ENCODE assay signal across 13 cellular contexts in genomic region chr20:47411161-47411560, GRCh38. TPM values are rescaled to one million over a fixed set of nuclear protein-coding genes. Genes with fewer than 3 reads are reported as not detected.
DNase-seq lines count a peak whose midpoint lies in the region; ATAC-seq and TF ChIP-seq lines count a peak whose summit lies in the region.
"Had no signal": no experiment of that assay in that cellular context is flagged by ENCODE, and none has a peak within 500 bp of the region (broad histone marks: within the 10 kb centered on the region; RNA-seq: fewer than 3 reads in every experiment).

No MANE protein-coding gene starts in this region.

- H3K27ac ChIP-seq in right atrium auricular region (peak overlapping the region; percentile 55 to 68), WERI-Rb-1 (no peak overlapping the region)
- H3K27ac ChIP-seq: C4-2B, PC-9 had no signal

- H3K27me3 Mint-ChIP-seq in activated B cell treated with CpG ODN at 0.5 μM for 24 hours, result no peaks in the 10 kb centered on the region
- H3K27me3 Mint-ChIP-seq in stimulated activated naive B cell treated with anti-CD40 and anti-IgM and Interleukin-4, amounts not matched to agents 10 μg/mL and 1 μg/mL and 100 μg/mL, for 72 hours, result no peaks in the 10 kb centered on the region
- H3K27me3 Mint-ChIP-seq: natural killer cell treated with Interleukin-12 subunit alpha and Interleukin-12 subunit beta and Interleukin-15 and Interleukin-18, amount 100 ng/mL, for 72 hours; T-helper 17 cell had no signal

- H3K36me3 Mint-ChIP-seq in activated B cell treated with CpG ODN at 0.5 μM for 24 hours (ENCODE audit: low read depth), result peaks cover 8% of the 10 kb centered on the region
- H3K36me3 Mint-ChIP-seq in stimulated activated naive B cell treated with anti-CD40 and anti-IgM and Interleukin-4, amounts not matched to agents 10 μg/mL and 1 μg/mL and 100 μg/mL, for 72 hours, result peaks cover 23 to 34% of the 10 kb centered on the region in 2 donors
- H3K36me3 Mint-ChIP-seq: natural killer cell treated with Interleukin-12 subunit alpha and Interleukin-12 subunit beta and Interleukin-15 and Interleukin-18, amount 100 ng/mL, for 72 hours had no signal

- intact Hi-C loops in activated B cell treated with CpG ODN at 0.5 μM for 24 hours (cut with micrococcal nuclease), result loop anchor here (5.0 kb wide), 1 partner anchor 1511 kb away; the partner anchor contains the start of gene ARFGEF2

- H3K27me3 ChIP-seq in right atrium auricular region (no peaks in the 10 kb centered on the region), WERI-Rb-1 (ENCODE audit: insufficient read depth, low read depth, severe bottlenecking) (no peaks in the 10 kb centered on the region)

- H3K4me3 Mint-ChIP-seq in activated B cell treated with CpG ODN at 0.5 μM for 24 hours, result peak overlapping the region; percentile 81
- peak overlapping the region; percentile 78 to 84 for H3K4me3 Mint-ChIP-seq in stimulated activated naive B cell treated with anti-CD40 and anti-IgM and Interleukin-4, amounts not matched to agents 10 μg/mL and 1 μg/mL and 100 μg/mL, for 72 hours
- H3K4me3 Mint-ChIP-seq: natural killer cell treated with Interleukin-12 subunit alpha and Interleukin-12 subunit beta and Interleukin-15 and Interleukin-18, amount 100 ng/mL, for 72 hours; T-helper 17 cell had no signal

- H3K36me3 ChIP-seq in right atrium auricular region, result no peaks in the 10 kb centered on the region
- no peaks in the 10 kb centered on the region for H3K36me3 ChIP-seq in WERI-Rb-1

- POLR2A ChIA-PET in activated B cell treated with CpG ODN at 0.5 μM for 24 hours (lab: Charles Lee), result interaction anchor here (0.5 to 10.5 kb wide), 17 partner anchors 10 to 134 kb away, joined by 6 to 234 read pairs (median 18); partner anchors contain the start of genes NCOA3 and ZMYND8

- ATAC-seq in activated B cell treated with CpG ODN at 0.5 μM for 24 hours (ENCODE audit: low read depth), result no peak
- ATAC-seq in stimulated activated naive B cell treated with anti-CD40 and anti-IgM and Interleukin-4, amounts not matched to agents 10 μg/mL and 1 μg/mL and 100 μg/mL, for 72 hours (replicated peaks), result no peak
- no peak for ATAC-seq in GM19455 (IDR thresholded peaks at IDR 0.05; ENCODE audit: unreplicated experiment)
- no peak for ATAC-seq in GM18867 (IDR thresholded peaks at IDR 0.05; ENCODE audit: unreplicated experiment)
- ATAC-seq: natural killer cell treated with Interleukin-12 subunit alpha and Interleukin-12 subunit beta and Interleukin-15 and Interleukin-18, amount 100 ng/mL, for 72 hours; T-helper 17 cell had no signal

- H3K4me1 ChIP-seq in right atrium auricular region, result peaks cover 0 to 30% of the 10 kb centered on the region in 2 donors

- CTCF ChIA-PET in activated B cell treated with CpG ODN at 0.5 μM for 24 hours (lab: Charles Lee), result interaction anchor here (0.5 to 6.1 kb wide), 6 partner anchors 9 to 199 kb away, joined by 3 to 55 read pairs (median 7); partner anchors contain the start of gene NCOA3

- H3K27ac Mint-ChIP-seq in activated B cell treated with CpG ODN at 0.5 μM for 24 hours, result peak overlapping the region; percentile 100
- H3K27ac Mint-ChIP-seq in stimulated activated naive B cell treated with anti-CD40 and anti-IgM and Interleukin-4, amounts not matched to agents 10 μg/mL and 1 μg/mL and 100 μg/mL, for 72 hours, result peak overlapping the region; percentile 92
- H3K27ac Mint-ChIP-seq: natural killer cell treated with Interleukin-12 subunit alpha and Interleukin-12 subunit beta and Interleukin-15 and Interleukin-18, amount 100 ng/mL, for 72 hours; T-helper 17 cell had no signal

- no peak for DNase-seq in activated B cell treated with CpG ODN at 0.5 μM for 24 hours
- no peak for DNase-seq in right atrium auricular region (ENCODE audit: low spot score)
- DNase-seq in stimulated activated naive B cell treated with anti-CD40 and anti-IgM and Interleukin-4, amounts not matched to agents 10 μg/mL and 1 μg/mL and 100 μg/mL, for 72 hours, result no peak
- DNase-seq in activated CD4-positive, alpha-beta T cell treated with anti-CD3 and anti-CD28 coated beads, Interleukin-2, amount 50 U/mL, for 4 hours, result no peak
- DNase-seq in WERI-Rb-1, result no peak
- DNase-seq: activated naive CD4-positive, alpha-beta T cell; PC-9; T-helper 17 cell had no signal

- peaks cover 85% of the 10 kb centered on the region for H3K4me1 Mint-ChIP-seq in activated B cell treated with CpG ODN at 0.5 μM for 24 hours
- H3K4me1 Mint-ChIP-seq in stimulated activated naive B cell treated with anti-CD40 and anti-IgM and Interleukin-4, amounts not matched to agents 10 μg/mL and 1 μg/mL and 100 μg/mL, for 72 hours, result peaks cover 43 to 81% of the 10 kb centered on the region in 2 donors

- TF ChIP-seq CTCF in activated B cell treated with CpG ODN at 0.5 μM for 24 hours (IDR thresholded peaks at IDR 0.05), result no peak
- no peak for TF ChIP-seq CTCF in right atrium auricular region (IDR thresholded peaks at IDR 0.05)
- TF ChIP-seq CTCF in WERI-Rb-1 (IDR thresholded peaks at IDR 0.05; ENCODE audit: low read depth, low read length), result no peak

- H3K4me3 ChIP-seq in GM08714 (ENCODE audit: low read length) (peak overlapping the region; percentile 35; the same call in 1 of the 2 replicates), right atrium auricular region (no peak overlapping the region), WERI-Rb-1 (ENCODE audit: low read depth, low read length) (no peak overlapping the region)
- H3K4me3 ChIP-seq: PC-9 had no signal

- no peaks in the 10 kb centered on the region for H3K9me3 Mint-ChIP-seq in activated B cell treated with CpG ODN at 0.5 μM for 24 hours
- H3K9me3 Mint-ChIP-seq in stimulated activated naive B cell treated with anti-CD40 and anti-IgM and Interleukin-4, amounts not matched to agents 10 μg/mL and 1 μg/mL and 100 μg/mL, for 72 hours, result peaks cover 3 to 5% of the 10 kb centered on the region in 2 donors
- H3K9me3 Mint-ChIP-seq: natural killer cell treated with Interleukin-12 subunit alpha and Interleukin-12 subunit beta and Interleukin-15 and Interleukin-18, amount 100 ng/mL, for 72 hours had no signal

- H3K9me3 ChIP-seq in right atrium auricular region, result no peaks in the 10 kb centered on the region
- H3K9me3 ChIP-seq in WERI-Rb-1 (ENCODE audit: severe bottlenecking), result no peaks in the 10 kb centered on the region

RNA-seq across cellular contexts. Expression of gene ZMYND8, which starts 54.7 kb away (rescaled TPM):
- total RNA-seq in activated B cell treated with CpG ODN at 0.5 μM for 24 hours (42.6 and 44.7 TPM in 2 replicates), right atrium auricular region (10 to 100 TPM; 22.0 to 35.3 TPM)
